ENCODE assay signal across 1 cellular context in the genomic region with DNA sequence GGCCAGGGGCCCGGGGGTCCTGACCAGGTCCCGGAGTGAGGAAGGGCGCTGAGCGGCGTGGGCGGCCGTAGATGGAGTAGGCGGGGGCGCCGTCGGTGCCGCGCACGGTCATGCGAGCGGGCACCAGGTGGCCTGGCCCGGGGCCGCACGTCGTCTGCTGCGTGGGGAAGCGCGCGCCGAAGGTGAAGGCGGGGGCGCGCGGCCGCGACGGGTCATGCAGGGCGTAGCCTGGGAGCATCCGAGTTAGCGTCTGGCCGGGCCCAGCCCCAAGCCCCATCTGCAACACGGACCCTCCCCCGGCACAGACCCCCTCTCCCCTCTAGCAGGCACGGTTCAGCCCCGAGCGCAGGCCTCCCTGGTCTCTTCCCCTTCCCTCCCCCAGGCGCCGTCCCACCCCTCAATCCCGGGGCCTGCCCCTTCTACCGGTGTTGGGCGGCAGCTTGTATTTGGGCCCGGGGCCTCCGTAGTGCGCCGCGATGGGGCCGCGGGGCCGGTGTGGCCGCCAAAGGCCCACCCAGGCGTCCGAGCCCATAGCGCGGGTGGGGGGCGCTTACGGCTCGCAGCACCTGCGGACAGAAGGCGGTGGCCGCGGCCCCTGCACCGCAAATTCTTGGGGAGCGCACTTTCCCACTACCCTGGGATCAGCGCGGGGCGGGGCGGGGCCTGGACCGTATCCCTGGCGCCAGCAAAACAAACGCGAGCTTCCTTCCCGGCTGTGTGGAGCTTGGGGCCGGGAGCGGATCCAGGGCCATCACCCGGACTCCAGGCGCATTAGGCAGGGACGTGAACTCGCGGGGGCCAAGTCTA.
A peak's percentile ranks its signal among the peaks of the same experiment; 100 is the strongest.
TF ChIP-seq lines count a peak whose summit lies in the region.

No MANE protein-coding gene starts in this region.

TF ChIP-seq in HepG2, 621 proteins besides CTCF, POLR2A, EP300 and RAD21 (continued from another document):
- TF ChIP-seq HOXA3 (CRISPR knock-in tag; IDR thresholded peaks at IDR 0.05) (peak; percentile 31; the same call in 1 of the 2 replicates), ZFY (CRISPR knock-in tag; IDR thresholded peaks at IDR 0.05) (peak; percentile 62; the same call in 1 of the 2 replicates), ZNF556 (CRISPR knock-in tag; IDR thresholded peaks at IDR 0.05; ENCODE audit: borderline replicate concordance) (no peak), ZNF234 (CRISPR knock-in tag; conservative IDR thresholded peaks at IDR 0.05) (0 out of 2 replicates have a peak, but pooled peaks have one; percentile 17), MAZ (IDR thresholded peaks at IDR 0.05; ENCODE audit: borderline replicate concordance, low read depth, low read length) (no peak), MAZ (CRISPR knock-in tag; IDR thresholded peaks at IDR 0.05; ENCODE audit: low read depth) (no peak; the same call in 1 of the 2 replicates), ATM (IDR thresholded peaks at IDR 0.05; ENCODE audit: borderline replicate concordance) (no peak), ZNF501 (CRISPR knock-in tag; IDR thresholded peaks at IDR 0.05) (peak; percentile 37; the same call in 1 of the 2 replicates), ZNF75D (CRISPR knock-in tag; IDR thresholded peaks at IDR 0.05; ENCODE audit: borderline replicate concordance) (no peak), NBN (conservative IDR thresholded peaks at IDR 0.05) (no peak), ATF1 (CRISPR knock-in tag; IDR thresholded peaks at IDR 0.05) (no peak), GABPB1 (CRISPR knock-in tag; IDR thresholded peaks at IDR 0.05) (peak; percentile 56; the same call in 1 of the 2 replicates), RFX5 (IDR thresholded peaks at IDR 0.05; ENCODE audit: low read depth, low read length) (no peak), ZNF839 (CRISPR knock-in tag; IDR thresholded peaks at IDR 0.05; ENCODE audit: borderline replicate concordance) (no peak), DNMT1 (CRISPR knock-in tag; IDR thresholded peaks at IDR 0.05) (0 out of 2 replicates have a peak, but pooled peaks have one; percentile 24)
- TF ChIP-seq, protein P1, sequence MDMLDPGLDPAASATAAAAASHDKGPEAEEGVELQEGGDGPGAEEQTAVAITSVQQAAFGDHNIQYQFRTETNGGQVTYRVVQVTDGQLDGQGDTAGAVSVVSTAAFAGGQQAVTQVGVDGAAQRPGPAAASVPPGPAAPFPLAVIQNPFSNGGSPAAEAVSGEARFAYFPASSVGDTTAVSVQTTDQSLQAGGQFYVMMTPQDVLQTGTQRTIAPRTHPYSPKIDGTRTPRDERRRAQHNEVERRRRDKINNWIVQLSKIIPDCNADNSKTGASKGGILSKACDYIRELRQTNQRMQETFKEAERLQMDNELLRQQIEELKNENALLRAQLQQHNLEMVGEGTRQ (IDR thresholded peaks at IDR 0.05; ENCODE audit: low read depth, low read length), result no peak
- TF ChIP-seq, protein P1 (CRISPR knock-in tag; IDR thresholded peaks at IDR 0.05; ENCODE audit: borderline replicate concordance), result no peak
- TF ChIP-seq, protein P2, sequence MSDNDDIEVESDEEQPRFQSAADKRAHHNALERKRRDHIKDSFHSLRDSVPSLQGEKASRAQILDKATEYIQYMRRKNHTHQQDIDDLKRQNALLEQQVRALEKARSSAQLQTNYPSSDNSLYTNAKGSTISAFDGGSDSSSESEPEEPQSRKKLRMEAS (IDR thresholded peaks at IDR 0.05), result peak; percentile 51; the same call in 1 of the 2 replicates
- TF ChIP-seq, protein P3, sequence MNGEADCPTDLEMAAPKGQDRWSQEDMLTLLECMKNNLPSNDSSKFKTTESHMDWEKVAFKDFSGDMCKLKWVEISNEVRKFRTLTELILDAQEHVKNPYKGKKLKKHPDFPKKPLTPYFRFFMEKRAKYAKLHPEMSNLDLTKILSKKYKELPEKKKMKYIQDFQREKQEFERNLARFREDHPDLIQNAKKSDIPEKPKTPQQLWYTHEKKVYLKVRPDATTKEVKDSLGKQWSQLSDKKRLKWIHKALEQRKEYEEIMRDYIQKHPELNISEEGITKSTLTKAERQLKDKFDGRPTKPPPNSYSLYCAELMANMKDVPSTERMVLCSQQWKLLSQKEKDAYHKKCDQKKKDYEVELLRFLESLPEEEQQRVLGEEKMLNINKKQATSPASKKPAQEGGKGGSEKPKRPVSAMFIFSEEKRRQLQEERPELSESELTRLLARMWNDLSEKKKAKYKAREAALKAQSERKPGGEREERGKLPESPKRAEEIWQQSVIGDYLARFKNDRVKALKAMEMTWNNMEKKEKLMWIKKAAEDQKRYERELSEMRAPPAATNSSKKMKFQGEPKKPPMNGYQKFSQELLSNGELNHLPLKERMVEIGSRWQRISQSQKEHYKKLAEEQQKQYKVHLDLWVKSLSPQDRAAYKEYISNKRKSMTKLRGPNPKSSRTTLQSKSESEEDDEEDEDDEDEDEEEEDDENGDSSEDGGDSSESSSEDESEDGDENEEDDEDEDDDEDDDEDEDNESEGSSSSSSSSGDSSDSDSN (CRISPR knock-in tag; IDR thresholded peaks at IDR 0.05), result peak; percentile 71
- TF ChIP-seq, protein P4, sequence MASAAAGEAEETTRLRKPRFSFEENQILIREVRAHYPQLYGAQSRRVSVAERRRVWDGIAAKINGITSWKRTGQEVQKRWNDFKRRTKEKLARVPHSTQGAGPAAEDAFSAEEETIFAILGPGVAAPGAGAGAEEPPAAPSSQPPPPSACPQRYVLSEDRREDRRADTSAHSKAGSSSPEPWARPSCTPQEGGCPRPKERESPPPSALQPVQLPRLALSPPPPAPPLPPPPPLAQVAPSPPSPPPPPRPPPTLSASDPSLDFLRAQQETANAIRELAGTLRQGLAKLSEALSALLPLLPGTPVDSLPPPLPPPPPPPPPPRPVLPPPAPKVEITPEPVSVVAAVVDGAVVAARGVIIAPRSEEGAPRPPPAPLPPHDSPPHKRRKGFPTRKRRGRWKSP (CRISPR knock-in tag; IDR thresholded peaks at IDR 0.05), result 0 out of 2 replicates have a peak, but pooled peaks have one; percentile 50
- TF ChIP-seq, protein P5, sequence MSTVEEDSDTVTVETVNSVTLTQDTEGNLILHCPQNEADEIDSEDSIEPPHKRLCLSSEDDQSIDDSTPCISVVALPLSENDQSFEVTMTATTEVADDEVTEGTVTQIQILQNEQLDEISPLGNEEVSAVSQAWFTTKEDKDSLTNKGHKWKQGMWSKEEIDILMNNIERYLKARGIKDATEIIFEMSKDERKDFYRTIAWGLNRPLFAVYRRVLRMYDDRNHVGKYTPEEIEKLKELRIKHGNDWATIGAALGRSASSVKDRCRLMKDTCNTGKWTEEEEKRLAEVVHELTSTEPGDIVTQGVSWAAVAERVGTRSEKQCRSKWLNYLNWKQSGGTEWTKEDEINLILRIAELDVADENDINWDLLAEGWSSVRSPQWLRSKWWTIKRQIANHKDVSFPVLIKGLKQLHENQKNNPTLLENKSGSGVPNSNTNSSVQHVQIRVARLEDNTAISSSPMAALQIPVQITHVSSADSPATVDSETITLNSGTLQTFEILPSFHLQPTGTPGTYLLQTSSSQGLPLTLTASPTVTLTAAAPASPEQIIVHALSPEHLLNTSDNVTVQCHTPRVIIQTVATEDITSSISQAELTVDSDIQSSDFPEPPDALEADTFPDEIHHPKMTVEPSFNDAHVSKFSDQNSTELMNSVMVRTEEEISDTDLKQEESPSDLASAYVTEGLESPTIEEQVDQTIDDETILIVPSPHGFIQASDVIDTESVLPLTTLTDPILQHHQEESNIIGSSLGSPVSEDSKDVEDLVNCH (CRISPR knock-in tag; IDR thresholded peaks at IDR 0.05), result no peak
